In genomic region chr17:20063665-20064648, GRCh38 we compare ENCODE assay signal across 8 cellular contexts. TPM values are rescaled to one million over a fixed set of nuclear protein-coding genes. Genes with fewer than 3 reads are reported as not detected.
A peak's percentile ranks its signal among the peaks of the same experiment; 100 is the strongest.
DNase-seq lines count a peak whose midpoint lies in the region; ATAC-seq, FAIRE-seq and TF ChIP-seq lines count a peak whose summit lies in the region.

No MANE protein-coding gene starts in this region.

- dilution Hi-C loops in keratinocyte (cut with MboI; ENCODE audit: extremely low pct_ligation_motif_present, low sequenced_read_pairs): no loop called here

- peak; percentile 58 for ATAC-seq in GM19397 (IDR thresholded peaks at IDR 0.05; ENCODE audit: unreplicated experiment)

- H3K4me3 ChIP-seq in BLaER1 (no peak overlapping the region), keratinocyte (ENCODE audit: control insufficient read depth in 2 of 3, extremely low read depth in 1 of 3, insufficient read depth in 2 of 3, low read depth in 1 of 3, low read length in 3 of 3) (peak overlapping the region in 2 of 3 experiments; percentile 6 to 32), subcutaneous abdominal adipose tissue (ENCODE audit: low read depth in 1 of 5, low read length in 5 of 5) (peak overlapping the region in 3 of 5 donors; percentile 20 to 54 (median 31))

- no peaks in the 10 kb centered on the region for H3K9me1 ChIP-seq in keratinocyte (ENCODE audit: control insufficient read depth, extremely low read depth, insufficient read depth, low read length)

- no peaks in the 10 kb centered on the region for H3K9me3 ChIP-seq in BLaER1
- H3K9me3 ChIP-seq in keratinocyte (ENCODE audit: control insufficient read depth, low read depth, low read length): no peaks in the 10 kb centered on the region
- H3K9me3 ChIP-seq in subcutaneous abdominal adipose tissue (ENCODE audit: control insufficient read depth in 5 of 5, low read length in 5 of 5): no peaks in the 10 kb centered on the region

- H3K9ac ChIP-seq in BLaER1: no peak overlapping the region
- H3K9ac ChIP-seq in keratinocyte (ENCODE audit: control insufficient read depth, extremely low read depth, insufficient read depth, low read length): peak overlapping the region; percentile 8
- H3K9ac ChIP-seq in subcutaneous abdominal adipose tissue (ENCODE audit: low read length in 5 of 5): peak overlapping the region; percentile 14 to 70 (median 29)

- peak; percentile 97 for DNase-seq in MV-4-11 (lab: John Stamatoyannopoulos, UW)
- peak; percentile 91 for DNase-seq in astrocyte of the hippocampus (ENCODE audit: low read depth, low spot score)
- peak; percentile 55 for DNase-seq in keratinocyte (ENCODE audit: low read depth, low spot score)
- DNase-seq in cerebellar nuclear complex (lab: John Stamatoyannopoulos, UW): no peak
- no peak for DNase-seq in NCI-H187 (lab: John Stamatoyannopoulos, UW)

- H3K27me3 ChIP-seq in BLaER1 (no peaks in the 10 kb centered on the region), keratinocyte (ENCODE audit: control insufficient read depth, extremely low read depth, insufficient read depth, low read length) (no peaks in the 10 kb centered on the region), subcutaneous abdominal adipose tissue (ENCODE audit: control insufficient read depth in 5 of 5, insufficient read depth in 4 of 5, low read length in 5 of 5) (no peaks in the 10 kb centered on the region)

- no peaks in the 10 kb centered on the region for H3K79me2 ChIP-seq in keratinocyte (ENCODE audit: control insufficient read depth, insufficient read depth, low read length)

- 0 out of 2 replicates have a peak, but pooled peaks cover 7% of the 10 kb centered on the region for H3K4me1 ChIP-seq in BLaER1
- H3K4me1 ChIP-seq in keratinocyte (ENCODE audit: control insufficient read depth, extremely low read depth, insufficient read depth, low read length): peaks cover 34% of the 10 kb centered on the region
- H3K4me1 ChIP-seq in subcutaneous abdominal adipose tissue (ENCODE audit: control insufficient read depth in 5 of 5, insufficient read depth in 5 of 5, low read length in 5 of 5): peaks cover 0 to 49% (median 44%) of the 10 kb centered on the region in 5 donors

- H3K4me2 ChIP-seq in BLaER1: 0 out of 2 replicates have a peak overlapping the region, but pooled peaks have one; percentile 3
- peak overlapping the region; percentile 77 for H3K4me2 ChIP-seq in keratinocyte (ENCODE audit: control insufficient read depth, extremely low read depth, insufficient read depth, low read depth, low read length)

- TF ChIP-seq CTCF in keratinocyte (optimal IDR thresholded peaks at IDR 0.05 in 1 of 3, IDR thresholded peaks at IDR 0.05 in 1 of 3, conservative IDR thresholded peaks at IDR 0.05 in 1 of 3; ENCODE audit: extremely low read depth in 1 of 3, insufficient read depth in 2 of 3, low read length in 3 of 3): no peak

- H3K36me3 ChIP-seq in BLaER1 (no peaks in the 10 kb centered on the region), keratinocyte (ENCODE audit: control insufficient read depth in 2 of 2, extremely low read depth in 1 of 2, insufficient read depth in 2 of 2, low read length in 2 of 2) (no peaks in the 10 kb centered on the region), subcutaneous abdominal adipose tissue (ENCODE audit: control insufficient read depth in 5 of 5, insufficient read depth in 5 of 5, low read length in 5 of 5) (no peaks in the 10 kb centered on the region)

- H4K20me1 ChIP-seq in BLaER1 (no peaks in the 10 kb centered on the region), keratinocyte (ENCODE audit: control insufficient read depth, extremely low read depth, insufficient read depth, low read length) (no peaks in the 10 kb centered on the region)

- peak overlapping the region; percentile 16 for H2AFZ ChIP-seq in keratinocyte (ENCODE audit: control insufficient read depth, low read length)

- FAIRE-seq in keratinocyte (lab: Jason Lieb, UNC): peak; percentile 94

- H3K27ac ChIP-seq in BLaER1 (no peak overlapping the region), keratinocyte (ENCODE audit: control insufficient read depth, insufficient read depth, low read length) (peak overlapping the region; percentile 45), subcutaneous abdominal adipose tissue (ENCODE audit: low read depth, low read length) (peak overlapping the region; percentile 87)

RNA-seq across cellular contexts. Expression of gene SPECC1, which starts 54.8 kb away (rescaled TPM):
- polyA plus RNA-seq in keratinocyte: 20.6 to 27.4 TPM (median 20.9 TPM) in 3 replicates
- 48.2 TPM for polyA plus RNA-seq in keratinocyte (2011; ENCODE audit: low read depth)
- polyA plus RNA-seq in keratinocyte (2011; cell fraction: cytosol; rRNA removed): 14.9 and 15.5 TPM in 2 replicates
- polyA plus RNA-seq in keratinocyte (2011; cell fraction: nucleus; rRNA removed): 24.5 and 30.2 TPM in 2 replicates
- 13.3 and 27.6 TPM in 2 replicates for polyA plus RNA-seq in keratinocyte (2012; ENCODE audit: low replicate concordance)
- polyA minus RNA-seq in keratinocyte: 15.2 to 25.4 TPM (median 21.9 TPM) in 3 replicates
- polyA minus RNA-seq in keratinocyte (2011; cell fraction: cytosol; rRNA and poly(A)+ RNA removed): 26.3 TPM
- 21.0 and 41.2 TPM in 2 replicates for polyA minus RNA-seq in keratinocyte (2011; cell fraction: nucleus; rRNA and poly(A)+ RNA removed)

Comparison
In these comparisons a context has a peak if more than half of its experiments do, and no peak if none do; other contexts are left out.
1. DNase-seq: peak in MV-4-11 (single experiment), astrocyte of the hippocampus (single experiment) and keratinocyte (single experiment); none in cerebellar nuclear complex (0 of 2) and NCI-H187 (0 of 2).